Comparison of ENCODE assay signal across 21 cellular contexts in the genomic region with DNA sequence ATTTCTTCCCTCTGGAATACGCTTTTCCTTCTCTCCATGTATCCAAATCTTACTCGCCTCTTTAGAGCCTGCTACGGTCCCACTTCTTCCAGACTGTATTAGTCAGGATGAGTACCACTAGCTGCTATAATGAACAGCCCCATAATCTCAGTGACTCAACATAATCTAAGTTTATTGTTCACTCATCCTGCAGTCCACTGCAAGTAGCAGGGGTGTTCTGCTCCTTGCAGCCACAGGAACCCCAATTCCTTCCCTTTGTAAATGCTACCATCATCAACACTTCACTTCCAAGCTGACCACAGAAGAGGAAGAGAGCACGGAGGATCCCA.
"Had no signal": no experiment of that assay in that cellular context is flagged by ENCODE, and none has a peak within 500 bp of the region (broad histone marks: within the 10 kb centered on the region; RNA-seq: fewer than 3 reads in every experiment).

No MANE protein-coding gene starts in this region.

- H3K4me1 ChIP-seq: colonic mucosa, esophagus muscularis mucosa, gastroesophageal sphincter, lower lobe of right lung had no signal

- H3K27ac Mint-ChIP-seq: dendritic cell treated with granulocyte-macrophage colony-stimulating factor and Interleukin-4, amounts not matched to agents 40 ng/mL and 50 ng/mL, for 4 days; effector memory CD8-positive, alpha-beta T cell; endodermal cell; immature natural killer cell; mesothelial cell of epicardium had no signal

- H3K9me3 ChIP-seq: colonic mucosa, lower lobe of right lung, mucosa of descending colon had no signal

- DNase-seq: colonic mucosa; cortex of kidney; effector CD8-positive, alpha-beta T cell; effector memory CD8-positive, alpha-beta T cell; endodermal cell; foreskin keratinocyte; heart left ventricle; immature natural killer cell; islet precursor cell; kidney; left colon; left ventricle myocardium inferior; lower lobe of right lung; mesenchymal stem cell; mucosa of descending colon had no signal

- H3K4me3 ChIP-seq: colonic mucosa, esophagus muscularis mucosa, gastroesophageal sphincter, heart left ventricle, hepatocyte, left ventricle myocardium inferior, lower lobe of right lung, mucosa of descending colon had no signal

- H3K9me3 Mint-ChIP-seq: immature natural killer cell had no signal

- ATAC-seq: effector memory CD8-positive, alpha-beta T cell; foreskin keratinocyte; gastroesophageal sphincter; left colon; left lobe of liver; lower lobe of right lung; mucosa of descending colon had no signal

- H3K27ac ChIP-seq: colonic mucosa, esophagus muscularis mucosa, foreskin keratinocyte, gastroesophageal sphincter, heart left ventricle, hepatocyte, left ventricle myocardium inferior, lower lobe of right lung had no signal

- H3K4me1 Mint-ChIP-seq: endodermal cell, mesothelial cell of epicardium had no signal

- H3K4me3 Mint-ChIP-seq: dendritic cell treated with granulocyte-macrophage colony-stimulating factor and Interleukin-4, amounts not matched to agents 40 ng/mL and 50 ng/mL, for 4 days; effector memory CD8-positive, alpha-beta T cell; endodermal cell; immature natural killer cell; mesothelial cell of epicardium had no signal

- H3K27me3 Mint-ChIP-seq: effector memory CD8-positive, alpha-beta T cell had no signal

- H3K36me3 ChIP-seq: colonic mucosa, esophagus muscularis mucosa, gastroesophageal sphincter, heart left ventricle, left ventricle myocardium inferior, lower lobe of right lung had no signal

- H3K36me3 Mint-ChIP-seq: immature natural killer cell, mesothelial cell of epicardium had no signal
